ENCODE assay signal across 12 cellular contexts in genomic region chr1:85198864-85199263, GRCh38. TPM values are rescaled to one million over a fixed set of nuclear protein-coding genes. Genes with fewer than 3 reads are reported as not detected.
DNase-seq lines count a peak whose midpoint lies in the region; ATAC-seq, FAIRE-seq and TF ChIP-seq lines count a peak whose summit lies in the region.
"Had no signal": no experiment of that assay in that cellular context is flagged by ENCODE, and none has a peak within 500 bp of the region (broad histone marks: within the 10 kb centered on the region; RNA-seq: fewer than 3 reads in every experiment).

No MANE protein-coding gene starts in this region.

- no peak for TF ChIP-seq EP300 in upper lobe of left lung (IDR thresholded peaks at IDR 0.05)

- H3K27me3 ChIP-seq in right atrium auricular region: no peaks in the 10 kb centered on the region
- no peaks in the 10 kb centered on the region for H3K27me3 ChIP-seq in breast epithelium
- no peaks in the 10 kb centered on the region for H3K27me3 ChIP-seq in lower lobe of right lung (ENCODE audit: low read depth)
- H3K27me3 ChIP-seq in upper lobe of left lung: peaks cover 0 to 17% (median 2%) of the 10 kb centered on the region in 4 donors

- ATAC-seq in Right ventricle myocardium inferior (no peak), lower lobe of right lung (no peak), upper lobe of left lung (ENCODE audit: low FRiP score in 2 of 2) (no peak)

- H3K36me3 ChIP-seq in right atrium auricular region (no peaks in the 10 kb centered on the region), breast epithelium (no peaks in the 10 kb centered on the region), lower lobe of right lung (no peaks in the 10 kb centered on the region), upper lobe of left lung (no peaks in the 10 kb centered on the region)
- H3K36me3 ChIP-seq: BLaER1 had no signal

- H3K9me3 ChIP-seq in right atrium auricular region: no peaks in the 10 kb centered on the region
- no peaks in the 10 kb centered on the region for H3K9me3 ChIP-seq in breast epithelium
- no peaks in the 10 kb centered on the region for H3K9me3 ChIP-seq in lower lobe of right lung
- peaks cover 0 to 5% (median 0%) of the 10 kb centered on the region in 4 donors for H3K9me3 ChIP-seq in upper lobe of left lung
- H3K9me3 ChIP-seq: BLaER1 had no signal

- WGBS in upper lobe of left lung, 2 donors: 46 to 48% methylated on average over 2 of the region's 2 CpGs

- peak overlapping the region; percentile 62 to 72 for H3K4me3 ChIP-seq in right atrium auricular region
- peak overlapping the region in 2 of 3 donors; percentile 4 to 75 for H3K4me3 ChIP-seq in breast epithelium
- peak overlapping the region; percentile 78 for H3K4me3 ChIP-seq in lower lobe of right lung
- peak overlapping the region in 3 of 4 donors; percentile 64 to 84 (median 68) for H3K4me3 ChIP-seq in upper lobe of left lung
- H3K4me3 ChIP-seq: BLaER1 had no signal

- intact Hi-C loops in Right ventricle myocardium inferior (cut with DNase I): no loop called here
- intact Hi-C loops in breast epithelium (cut with DNase I; ENCODE audit: low total_unique reads): no loop called here
- intact Hi-C loops in lower lobe of right lung (cut with DNase I): no loop called here

- DNase-seq in right atrium auricular region (ENCODE audit: low spot score) (no peak), Right ventricle myocardium inferior (ENCODE audit: missing footprints) (no peak), breast epithelium (ENCODE audit: low spot score in 2 of 2) (no peak), lower lobe of right lung (no peak), upper lobe of left lung (no peak), NCI-H1436 (lab: John Stamatoyannopoulos, UW) (no peak), NCI-H2081 treated with DMSO at 0.1 percent for 48 hours (lab: John Stamatoyannopoulos, UW) (no peak), urothelium cell line (ENCODE audit: low spot score) (no peak)
- DNase-seq: activated CD4-positive, alpha-beta T cell treated with anti-CD3 and anti-CD28 coated beads, Interleukin-2, amount 10 ng/mL, durations not matched to agents 24 days and 14 days; NCI-H1694; posterior cingulate gyrus had no signal

- no peak for FAIRE-seq in urothelium cell line (lab: Jason Lieb, UNC)

- TF ChIP-seq POLR2A in breast epithelium (IDR thresholded peaks at IDR 0.05): no peak
- no peak for TF ChIP-seq POLR2A in upper lobe of left lung (IDR thresholded peaks at IDR 0.05)

- TF ChIP-seq CTCF in right atrium auricular region (IDR thresholded peaks at IDR 0.05) (no peak), breast epithelium (IDR thresholded peaks at IDR 0.05) (no peak), lower lobe of right lung (IDR thresholded peaks at IDR 0.05) (no peak), upper lobe of left lung (IDR thresholded peaks at IDR 0.05) (no peak)

- no peaks in the 10 kb centered on the region for H3K4me1 ChIP-seq in right atrium auricular region
- H3K4me1 ChIP-seq in breast epithelium: no peaks in the 10 kb centered on the region
- no peaks in the 10 kb centered on the region for H3K4me1 ChIP-seq in lower lobe of right lung
- H3K4me1 ChIP-seq in upper lobe of left lung: peaks cover 0 to 12% (median 10%) of the 10 kb centered on the region in 4 donors

- H3K27ac ChIP-seq in right atrium auricular region (peak overlapping the region in 1 of 2 donors; percentile 87), breast epithelium (no peak overlapping the region), lower lobe of right lung (no peak overlapping the region), upper lobe of left lung (peak overlapping the region in 1 of 4 donors; percentile 14)
- H3K27ac ChIP-seq: BLaER1 had no signal

RNA-seq across cellular contexts. Expression of gene SYDE2, which starts 2.0 kb away (rescaled TPM):
- total RNA-seq in right atrium auricular region: 10 to 100 TPM; 15.4 to 21.8 TPM
- total RNA-seq in Right ventricle myocardium inferior: 20.7 TPM
- 10 to 100 TPM; 10.6 to 26.5 (median 15.4) TPM for total RNA-seq in breast epithelium
- 21.3 TPM for total RNA-seq in lower lobe of right lung
- 10 to 100 TPM; 14.3 to 38.5 (median 23.2) TPM for total RNA-seq in upper lobe of left lung
